Comparison of ENCODE assay signal across 1 cellular context in the genomic region with DNA sequence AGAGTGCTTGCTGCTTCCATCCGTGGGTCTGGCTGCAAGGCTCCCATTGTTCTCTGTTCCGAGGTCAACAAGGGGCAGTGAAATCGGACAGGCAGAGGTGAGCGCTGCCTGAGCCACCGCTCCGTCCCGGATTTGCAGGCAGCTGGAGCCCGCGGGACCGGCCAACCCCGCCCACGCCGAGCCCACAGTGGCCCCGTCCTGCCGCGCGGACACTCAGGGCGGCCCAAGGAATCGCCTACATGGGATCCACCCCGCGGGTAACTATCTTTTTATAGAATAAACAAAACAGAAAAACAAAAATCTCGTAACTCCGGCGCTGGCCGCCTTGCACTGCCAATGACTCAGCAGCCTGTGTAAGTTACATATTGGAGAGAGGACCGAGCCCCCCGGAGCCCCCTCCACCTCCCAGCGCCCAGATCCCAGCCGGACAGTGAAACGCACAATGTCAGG.
TF ChIP-seq lines count a peak whose summit lies in the region.

No MANE protein-coding gene starts in this region.

TF ChIP-seq in GM12878, 131 proteins besides CTCF, POLR2A, EP300 and RAD21:
- TF ChIP-seq, protein P1, sequence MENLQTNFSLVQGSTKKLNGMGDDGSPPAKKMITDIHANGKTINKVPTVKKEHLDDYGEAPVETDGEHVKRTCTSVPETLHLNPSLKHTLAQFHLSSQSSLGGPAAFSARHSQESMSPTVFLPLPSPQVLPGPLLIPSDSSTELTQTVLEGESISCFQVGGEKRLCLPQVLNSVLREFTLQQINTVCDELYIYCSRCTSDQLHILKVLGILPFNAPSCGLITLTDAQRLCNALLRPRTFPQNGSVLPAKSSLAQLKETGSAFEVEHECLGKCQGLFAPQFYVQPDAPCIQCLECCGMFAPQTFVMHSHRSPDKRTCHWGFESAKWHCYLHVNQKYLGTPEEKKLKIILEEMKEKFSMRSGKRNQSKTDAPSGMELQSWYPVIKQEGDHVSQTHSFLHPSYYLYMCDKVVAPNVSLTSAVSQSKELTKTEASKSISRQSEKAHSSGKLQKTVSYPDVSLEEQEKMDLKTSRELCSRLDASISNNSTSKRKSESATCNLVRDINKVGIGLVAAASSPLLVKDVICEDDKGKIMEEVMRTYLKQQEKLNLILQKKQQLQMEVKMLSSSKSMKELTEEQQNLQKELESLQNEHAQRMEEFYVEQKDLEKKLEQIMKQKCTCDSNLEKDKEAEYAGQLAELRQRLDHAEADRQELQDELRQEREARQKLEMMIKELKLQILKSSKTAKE (IDR thresholded peaks at IDR 0.05; ENCODE audit: low read depth, poor library complexity, severe bottlenecking): no peak
- TF ChIP-seq RFX5 (IDR thresholded peaks at IDR 0.05; ENCODE audit: low read depth, low read length): no peak
- TF ChIP-seq SRF (IDR thresholded peaks at IDR 0.05; ENCODE audit: low read depth in 2 of 2, low read length in 2 of 2): no peak
- no peak for TF ChIP-seq SP1 (IDR thresholded peaks at IDR 0.05; ENCODE audit: low read depth, low read length)
- TF ChIP-seq, protein P2, sequence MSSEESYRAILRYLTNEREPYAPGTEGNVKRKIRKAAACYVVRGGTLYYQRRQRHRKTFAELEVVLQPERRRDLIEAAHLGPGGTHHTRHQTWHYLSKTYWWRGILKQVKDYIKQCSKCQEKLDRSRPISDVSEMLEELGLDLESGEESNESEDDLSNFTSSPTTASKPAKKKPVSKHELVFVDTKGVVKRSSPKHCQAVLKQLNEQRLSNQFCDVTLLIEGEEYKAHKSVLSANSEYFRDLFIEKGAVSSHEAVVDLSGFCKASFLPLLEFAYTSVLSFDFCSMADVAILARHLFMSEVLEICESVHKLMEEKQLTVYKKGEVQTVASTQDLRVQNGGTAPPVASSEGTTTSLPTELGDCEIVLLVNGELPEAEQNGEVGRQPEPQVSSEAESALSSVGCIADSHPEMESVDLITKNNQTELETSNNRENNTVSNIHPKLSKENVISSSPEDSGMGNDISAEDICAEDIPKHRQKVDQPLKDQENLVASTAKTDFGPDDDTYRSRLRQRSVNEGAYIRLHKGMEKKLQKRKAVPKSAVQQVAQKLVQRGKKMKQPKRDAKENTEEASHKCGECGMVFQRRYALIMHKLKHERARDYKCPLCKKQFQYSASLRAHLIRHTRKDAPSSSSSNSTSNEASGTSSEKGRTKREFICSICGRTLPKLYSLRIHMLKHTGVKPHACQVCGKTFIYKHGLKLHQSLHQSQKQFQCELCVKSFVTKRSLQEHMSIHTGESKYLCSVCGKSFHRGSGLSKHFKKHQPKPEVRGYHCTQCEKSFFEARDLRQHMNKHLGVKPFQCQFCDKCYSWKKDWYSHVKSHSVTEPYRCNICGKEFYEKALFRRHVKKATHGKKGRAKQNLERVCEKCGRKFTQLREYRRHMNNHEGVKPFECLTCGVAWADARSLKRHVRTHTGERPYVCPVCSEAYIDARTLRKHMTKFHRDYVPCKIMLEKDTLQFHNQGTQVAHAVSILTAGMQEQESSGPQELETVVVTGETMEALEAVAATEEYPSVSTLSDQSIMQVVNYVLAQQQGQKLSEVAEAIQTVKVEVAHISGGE (CRISPR knock-in tag; IDR thresholded peaks at IDR 0.05): no peak
- TF ChIP-seq IKZF2 (IDR thresholded peaks at IDR 0.05): no peak
- no peak for TF ChIP-seq EZH2 (IDR thresholded peaks at IDR 0.05; ENCODE audit: borderline replicate concordance, control insufficient read depth, low read depth, low read length)
- no peak for TF ChIP-seq PML (IDR thresholded peaks at IDR 0.05; ENCODE audit: low read length)
- TF ChIP-seq MTA3 (IDR thresholded peaks at IDR 0.05; ENCODE audit: borderline replicate concordance, low read length): no peak
- TF ChIP-seq NR2C1 (IDR thresholded peaks at IDR 0.05): no peak
- no peak for TF ChIP-seq SPI1 (IDR thresholded peaks at IDR 0.05; ENCODE audit: borderline replicate concordance, insufficient read depth, low read depth, low read length)
- TF ChIP-seq KAT2A (conservative IDR thresholded peaks at IDR 0.05; ENCODE audit: control insufficient read depth, low read depth, low read length): no peak
- no peak for TF ChIP-seq RUNX3 (IDR thresholded peaks at IDR 0.05; ENCODE audit: low read length)
- TF ChIP-seq BMI1 (IDR thresholded peaks at IDR 0.05; ENCODE audit: borderline replicate concordance): no peak
- TF ChIP-seq, protein P3, sequence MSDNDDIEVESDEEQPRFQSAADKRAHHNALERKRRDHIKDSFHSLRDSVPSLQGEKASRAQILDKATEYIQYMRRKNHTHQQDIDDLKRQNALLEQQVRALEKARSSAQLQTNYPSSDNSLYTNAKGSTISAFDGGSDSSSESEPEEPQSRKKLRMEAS (IDR thresholded peaks at IDR 0.05; ENCODE audit: low read depth, low read length): no peak
- no peak for TF ChIP-seq ZNF384 (IDR thresholded peaks at IDR 0.05; ENCODE audit: borderline replicate concordance, low read depth, low read length)
- TF ChIP-seq CHD1 (IDR thresholded peaks at IDR 0.05; ENCODE audit: low read depth, low read length): no peak
- no peak for TF ChIP-seq WRNIP1 (IDR thresholded peaks at IDR 0.05; ENCODE audit: borderline replicate concordance, low read depth, low read length)
- TF ChIP-seq, protein P4, sequence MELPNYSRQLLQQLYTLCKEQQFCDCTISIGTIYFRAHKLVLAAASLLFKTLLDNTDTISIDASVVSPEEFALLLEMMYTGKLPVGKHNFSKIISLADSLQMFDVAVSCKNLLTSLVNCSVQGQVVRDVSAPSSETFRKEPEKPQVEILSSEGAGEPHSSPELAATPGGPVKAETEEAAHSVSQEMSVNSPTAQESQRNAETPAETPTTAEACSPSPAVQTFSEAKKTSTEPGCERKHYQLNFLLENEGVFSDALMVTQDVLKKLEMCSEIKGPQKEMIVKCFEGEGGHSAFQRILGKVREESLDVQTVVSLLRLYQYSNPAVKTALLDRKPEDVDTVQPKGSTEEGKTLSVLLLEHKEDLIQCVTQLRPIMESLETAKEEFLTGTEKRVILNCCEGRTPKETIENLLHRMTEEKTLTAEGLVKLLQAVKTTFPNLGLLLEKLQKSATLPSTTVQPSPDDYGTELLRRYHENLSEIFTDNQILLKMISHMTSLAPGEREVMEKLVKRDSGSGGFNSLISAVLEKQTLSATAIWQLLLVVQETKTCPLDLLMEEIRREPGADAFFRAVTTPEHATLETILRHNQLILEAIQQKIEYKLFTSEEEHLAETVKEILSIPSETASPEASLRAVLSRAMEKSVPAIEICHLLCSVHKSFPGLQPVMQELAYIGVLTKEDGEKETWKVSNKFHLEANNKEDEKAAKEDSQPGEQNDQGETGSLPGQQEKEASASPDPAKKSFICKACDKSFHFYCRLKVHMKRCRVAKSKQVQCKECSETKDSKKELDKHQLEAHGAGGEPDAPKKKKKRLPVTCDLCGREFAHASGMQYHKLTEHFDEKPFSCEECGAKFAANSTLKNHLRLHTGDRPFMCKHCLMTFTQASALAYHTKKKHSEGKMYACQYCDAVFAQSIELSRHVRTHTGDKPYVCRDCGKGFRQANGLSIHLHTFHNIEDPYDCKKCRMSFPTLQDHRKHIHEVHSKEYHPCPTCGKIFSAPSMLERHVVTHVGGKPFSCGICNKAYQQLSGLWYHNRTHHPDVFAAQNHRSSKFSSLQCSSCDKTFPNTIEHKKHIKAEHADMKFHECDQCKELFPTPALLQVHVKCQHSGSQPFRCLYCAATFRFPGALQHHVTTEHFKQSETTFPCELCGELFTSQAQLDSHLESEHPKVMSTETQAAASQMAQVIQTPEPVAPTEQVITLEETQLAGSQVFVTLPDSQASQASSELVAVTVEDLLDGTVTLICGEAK (IDR thresholded peaks at IDR 0.05; ENCODE audit: borderline replicate concordance): no peak
- TF ChIP-seq ZNF274 (IDR thresholded peaks at IDR 0.05; ENCODE audit: insufficient read depth, insufficient read length): no peak
